In the genomic region with DNA sequence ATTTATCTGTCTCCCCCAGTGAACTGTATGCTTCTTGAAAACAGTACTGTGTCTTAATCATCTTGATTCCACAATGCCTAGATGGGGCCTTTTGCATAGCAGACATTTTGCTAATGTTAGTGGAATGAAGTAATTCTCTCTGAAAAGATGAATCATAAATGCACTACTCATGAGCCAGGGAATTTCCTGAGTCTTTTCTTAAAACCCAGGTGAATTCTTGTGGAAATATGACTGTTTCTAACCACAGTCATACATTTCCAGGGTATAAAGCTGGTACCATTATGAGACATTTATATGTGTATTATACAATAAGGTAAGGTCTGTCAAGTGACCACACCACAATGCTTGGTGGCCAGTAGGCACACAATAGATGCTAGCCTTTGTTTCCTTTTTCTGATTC, we compare ENCODE assay signal across 8 cellular contexts. TPM values are rescaled to one million over a fixed set of nuclear protein-coding genes. Genes with fewer than 3 reads are reported as not detected.
DNase-seq lines count a peak whose midpoint lies in the region; ATAC-seq and TF ChIP-seq lines count a peak whose summit lies in the region.

No MANE protein-coding gene starts in this region.

- no peak for TF ChIP-seq POLR2A in prostate gland (IDR thresholded peaks at IDR 0.05)

- H3K4me1 ChIP-seq in prostate gland (replicated peaks) = peaks cover 6% of the 10 kb centered on the region

- no peak for TF ChIP-seq CTCF in choroid plexus epithelial cell (conservative IDR thresholded peaks at IDR 0.05; ENCODE audit: low read depth, low read length)
- TF ChIP-seq CTCF in prostate gland (IDR thresholded peaks at IDR 0.05) = no peak

- ATAC-seq in GM19025 (IDR thresholded peaks at IDR 0.05; ENCODE audit: low read depth, unreplicated experiment) (peak; percentile 63), HG03432 (IDR thresholded peaks at IDR 0.05; ENCODE audit: unreplicated experiment) (peak; percentile 72)

- H3K36me3 ChIP-seq in prostate gland = no peaks in the 10 kb centered on the region

- intact Hi-C loops in prostate gland (cut with DNase I) = no loop called here

- peak overlapping the region; percentile 63 to 68 for H3K27ac ChIP-seq in prostate gland

- no peaks in the 10 kb centered on the region for H3K27me3 ChIP-seq in prostate gland (replicated peaks; ENCODE audit: insufficient read depth)

- no peaks in the 10 kb centered on the region for H3K9me3 ChIP-seq in prostate gland

- DNase-seq in choroid plexus epithelial cell (ENCODE audit: low read depth) (peak; percentile 95), prostate gland (ENCODE audit: low spot score) (no peak), DMS153 treated with DMSO at 0.1 percent for 48 hours (lab: John Stamatoyannopoulos, UW; ENCODE audit: unreplicated experiment) (no peak), NCI-H1930 (lab: John Stamatoyannopoulos, UW) (no peak), HT-29 (ENCODE audit: low spot score) (no peak), COR-L47 (lab: John Stamatoyannopoulos, UW) (no peak)

- H3K4me3 ChIP-seq in choroid plexus epithelial cell (ENCODE audit: low read depth, low read length) = no peak overlapping the region
- H3K4me3 ChIP-seq in prostate gland = no peak overlapping the region

RNA-seq across cellular contexts. Expression of a gene that starts 5.5 kb away (rescaled TPM):
- total RNA-seq in prostate gland = not detected
- total RNA-seq in HT-29 (2014; rRNA removed; shearing (Covaris generic)) = not detected in 2 replicates
